23 cellular contexts compared by ENCODE assay signal in genomic region chr19:38101723-38102122, GRCh38.
"Had no signal": no experiment of that assay in that cellular context is flagged by ENCODE, and none has a peak within 500 bp of the region (broad histone marks: within the 10 kb centered on the region; RNA-seq: fewer than 3 reads in every experiment).

No MANE protein-coding gene starts in this region.

- H3K9me3 ChIP-seq: gastrocnemius medialis, lower lobe of right lung had no signal

- H3K4me3 ChIP-seq: coronary artery, dorsolateral prefrontal cortex, esophagus squamous epithelium, gastrocnemius medialis, heart right ventricle, left lung, lower lobe of right lung had no signal

- DNase-seq: dermis blood vessel endothelial cell; effector CD8-positive, alpha-beta T cell; effector memory CD8-positive, alpha-beta T cell; endodermal cell; erythroblast; esophagus squamous epithelium; foreskin fibroblast; foreskin melanocyte; gastrocnemius medialis; glutamatergic neuron; head of caudate nucleus; heart right ventricle; hippocampal formation; left cardiac atrium; left ventricle myocardium superior; lower lobe of right lung; mesendoderm; midbrain had no signal

- H3K9me3 Mint-ChIP-seq: effector memory CD8-positive, alpha-beta T cell had no signal

- H3K27me3 ChIP-seq: dorsolateral prefrontal cortex, esophagus squamous epithelium, gastrocnemius medialis, heart right ventricle, left lung had no signal

- H3K27ac Mint-ChIP-seq: effector memory CD8-positive, alpha-beta T cell; endodermal cell had no signal

- H3K4me1 Mint-ChIP-seq: endodermal cell had no signal

- H3K27ac ChIP-seq: coronary artery, epithelial cell of prostate, esophagus squamous epithelium, gastrocnemius medialis, heart right ventricle, left lung, lower lobe of right lung had no signal

- H3K27me3 Mint-ChIP-seq: effector memory CD8-positive, alpha-beta T cell had no signal

- ATAC-seq: effector memory CD8-positive, alpha-beta T cell; esophagus mucosa; gastrocnemius medialis; heart right ventricle; left cardiac atrium; left lung; left ventricle myocardium superior; lower lobe of right lung had no signal

- H3K4me1 ChIP-seq: gastrocnemius medialis, heart right ventricle, left lung, lower lobe of right lung had no signal

- H3K4me3 Mint-ChIP-seq: effector memory CD8-positive, alpha-beta T cell; endodermal cell had no signal
